ENCODE assay signal across 8 cellular contexts in genomic region chr1:171794085-171794484, GRCh38. TPM values are rescaled to one million over a fixed set of nuclear protein-coding genes. Genes with fewer than 3 reads are reported as not detected.
DNase-seq lines count a peak whose midpoint lies in the region; ATAC-seq, FAIRE-seq and TF ChIP-seq lines count a peak whose summit lies in the region.

No MANE protein-coding gene starts in this region.

- peak overlapping the region; percentile 67 for H3K4me2 ChIP-seq in astrocyte (ENCODE audit: low read length)

- H3K9ac ChIP-seq in astrocyte (ENCODE audit: low read length) (peak overlapping the region; percentile 16), endodermal cell (ENCODE audit: extremely low read depth, low read length, poor library complexity, severe bottlenecking) (no peak overlapping the region)

- H3K4me3 Mint-ChIP-seq in astrocyte (ENCODE audit: unreplicated experiment) (peak overlapping the region; percentile 21), endodermal cell (no peak overlapping the region), Calu3 (ENCODE audit: low read depth, unreplicated experiment) (no peak overlapping the region)

- ATAC-seq in GM18907 (IDR thresholded peaks at IDR 0.05; ENCODE audit: unreplicated experiment): peak; percentile 58
- ATAC-seq in HG03520 (IDR thresholded peaks at IDR 0.05; ENCODE audit: unreplicated experiment): no peak
- no peak for ATAC-seq in GM19467 (IDR thresholded peaks at IDR 0.05; ENCODE audit: unreplicated experiment)

- H2AFZ ChIP-seq in astrocyte (ENCODE audit: low read depth, low read length): no peak overlapping the region

- H3K36me3 ChIP-seq in astrocyte (ENCODE audit: insufficient read depth, low read length): peaks cover 47% of the 10 kb centered on the region
- peaks cover 79% of the 10 kb centered on the region for H3K36me3 ChIP-seq in endodermal cell (ENCODE audit: control insufficient read depth, insufficient read depth, low read length)

- H3K79me2 ChIP-seq in astrocyte (ENCODE audit: insufficient read depth, low read length): peaks cover 23% of the 10 kb centered on the region

- 74 to 90% methylated on average over 2 to 4 of the region's 4 CpGs for WGBS in endodermal cell (ENCODE audit: insufficient coverage in 1 of 2, insufficient read length in 1 of 2), 2 experiments

- H3K9me3 Mint-ChIP-seq in astrocyte (ENCODE audit: unreplicated experiment): no peaks in the 10 kb centered on the region
- no peaks in the 10 kb centered on the region for H3K9me3 Mint-ChIP-seq in endodermal cell
- no peaks in the 10 kb centered on the region for H3K9me3 Mint-ChIP-seq in Calu3 (ENCODE audit: low read depth, unreplicated experiment)

- peak overlapping the region; percentile 6 for H3K4me3 ChIP-seq in astrocyte (ENCODE audit: insufficient read depth, low read depth, low read length)
- H3K4me3 ChIP-seq in endodermal cell (ENCODE audit: low read length): no peak overlapping the region

- FAIRE-seq in astrocyte (lab: Jason Lieb, UNC): peak; percentile 60

- H3K9me3 ChIP-seq in astrocyte (ENCODE audit: insufficient read depth, low read depth, low read length): no peaks in the 10 kb centered on the region
- H3K9me3 ChIP-seq in endodermal cell (ENCODE audit: control insufficient read depth, low read length): no peaks in the 10 kb centered on the region

- DNase-seq in SW 1271 (lab: John Stamatoyannopoulos, UW) (peak; percentile 28 to 71), astrocyte (ENCODE audit: low read depth) (peak; percentile 62), endodermal cell (no peak), Calu3 (no peak)
- peak; percentile 53 to 60 for DNase-seq in stimulated activated CD4-positive, alpha-beta T cell treated with anti-CD3 and anti-CD28 coated beads, Interleukin-2, amount 100 ng/mL, for 24 hours

- H3K27me3 ChIP-seq in astrocyte (ENCODE audit: insufficient read depth, low read length) (no peaks in the 10 kb centered on the region), endodermal cell (ENCODE audit: control insufficient read depth, insufficient read depth, low read length, poor library complexity, severe bottlenecking) (no peaks in the 10 kb centered on the region)

- CTCF ChIA-PET in Calu3 (lab: Charles Lee): interaction anchor here (1.0 kb wide), 1 partner anchor 10 kb away, joined by 3 read pairs; no protein-coding TSS in a partner anchor

- H4K20me1 ChIP-seq in astrocyte (ENCODE audit: insufficient read depth, low read length): no peaks in the 10 kb centered on the region

- no peak for TF ChIP-seq CTCF in astrocyte (IDR thresholded peaks at IDR 0.05; ENCODE audit: insufficient read depth, low read depth, low read length)
- no peak for TF ChIP-seq CTCF in endodermal cell (conservative IDR thresholded peaks at IDR 0.05)
- TF ChIP-seq CTCF in Calu3 (IDR thresholded peaks at IDR 0.05; ENCODE audit: unreplicated experiment): no peak

- H3K4me1 Mint-ChIP-seq in astrocyte (ENCODE audit: low read depth, unreplicated experiment): peaks cover 18% of the 10 kb centered on the region
- peaks cover 4% of the 10 kb centered on the region for H3K4me1 Mint-ChIP-seq in endodermal cell
- peaks cover 5% of the 10 kb centered on the region for H3K4me1 Mint-ChIP-seq in Calu3 (ENCODE audit: low read depth, unreplicated experiment)

- H3K27me3 Mint-ChIP-seq in astrocyte (ENCODE audit: low read depth, unreplicated experiment) (no peaks in the 10 kb centered on the region), endodermal cell (ENCODE audit: insufficient read depth) (no peaks in the 10 kb centered on the region), Calu3 (ENCODE audit: unreplicated experiment) (no peaks in the 10 kb centered on the region)

- H3K36me3 Mint-ChIP-seq in astrocyte (ENCODE audit: low read depth, unreplicated experiment): peaks cover 23% of the 10 kb centered on the region
- peaks cover 75% of the 10 kb centered on the region for H3K36me3 Mint-ChIP-seq in endodermal cell (ENCODE audit: low read depth)
- peaks cover 24% of the 10 kb centered on the region for H3K36me3 Mint-ChIP-seq in Calu3 (ENCODE audit: insufficient read depth, unreplicated experiment)

- intact Hi-C loops in Calu3 (cut with micrococcal nuclease; ENCODE audit: unreplicated experiment): no loop called here

- H3K4me1 ChIP-seq in astrocyte (ENCODE audit: insufficient read depth, low read length) (peaks cover 16% of the 10 kb centered on the region), endodermal cell (ENCODE audit: control insufficient read depth, insufficient read depth, low read length) (no peaks in the 10 kb centered on the region)

- H3K27ac Mint-ChIP-seq in astrocyte (ENCODE audit: unreplicated experiment): peak overlapping the region; percentile 92
- no peak overlapping the region for H3K27ac Mint-ChIP-seq in endodermal cell
- H3K27ac Mint-ChIP-seq in Calu3 (ENCODE audit: unreplicated experiment): no peak overlapping the region

- peak overlapping the region; percentile 62 for H3K27ac ChIP-seq in astrocyte (ENCODE audit: low read depth, low read length)
- H3K27ac ChIP-seq in endodermal cell (ENCODE audit: low read depth, low read length): no peak overlapping the region

- BruUV-seq in Calu3 (replicated peaks; lab: Mats Ljungman, UMichigan): no TSS peak

RNA-seq across cellular contexts. Expression of gene METTL13, which starts 12.6 kb away (rescaled TPM):
- total RNA-seq in astrocyte (25.1 and 26.6 TPM in 2 replicates), endodermal cell (10 to 100 TPM; 32.1 to 38.5 TPM), Calu3 (2022) (52.7 and 53.1 TPM in 2 replicates)
- 22.0 TPM for polyA plus RNA-seq in endodermal cell (2013, experiment 1 of 2)
- 16.5 TPM for polyA plus RNA-seq in endodermal cell (2013, experiment 2 of 2)

RNA-seq across cellular contexts. Expression of gene DNM3, which starts 47.2 kb away (rescaled TPM):
- total RNA-seq in astrocyte (4.7 and 6.5 TPM in 2 replicates), endodermal cell (1 to 10 TPM in 1 of 2 donors, under 1 TPM in 1; 0.53 to 1.8 TPM), Calu3 (2022) (1.2 and 1.3 TPM in 2 replicates)
- polyA plus RNA-seq in endodermal cell (2013, experiment 1 of 2): 1.3 TPM
- polyA plus RNA-seq in endodermal cell (2013, experiment 2 of 2): 1.2 TPM

RNA-seq across cellular contexts. Expression of gene VAMP4, which starts 52.2 kb away (rescaled TPM):
- 7.4 TPM in 2 replicates for total RNA-seq in astrocyte
- 1 to 10 TPM; 6.2 to 6.9 TPM for total RNA-seq in endodermal cell
- polyA plus RNA-seq in endodermal cell (2013, experiment 1 of 2): 11.6 TPM
- 11.1 TPM for polyA plus RNA-seq in endodermal cell (2013, experiment 2 of 2)
- 7.4 and 7.5 TPM in 2 replicates for total RNA-seq in Calu3 (2022)

Comparison
In these comparisons a context has a peak if more than half of its experiments do, and no peak if none do; other contexts are left out.
1. DNase-seq: peak in SW 1271 (2 of 2), astrocyte (single experiment) and stimulated activated CD4-positive, alpha-beta T cell treated with anti-CD3 and anti-CD28 coated beads, Interleukin-2, amount 100 ng/mL, for 24 hours (2 of 2); none in endodermal cell (single experiment) and Calu3 (single experiment).